17 cellular contexts compared by ENCODE assay signal in the genomic region with DNA sequence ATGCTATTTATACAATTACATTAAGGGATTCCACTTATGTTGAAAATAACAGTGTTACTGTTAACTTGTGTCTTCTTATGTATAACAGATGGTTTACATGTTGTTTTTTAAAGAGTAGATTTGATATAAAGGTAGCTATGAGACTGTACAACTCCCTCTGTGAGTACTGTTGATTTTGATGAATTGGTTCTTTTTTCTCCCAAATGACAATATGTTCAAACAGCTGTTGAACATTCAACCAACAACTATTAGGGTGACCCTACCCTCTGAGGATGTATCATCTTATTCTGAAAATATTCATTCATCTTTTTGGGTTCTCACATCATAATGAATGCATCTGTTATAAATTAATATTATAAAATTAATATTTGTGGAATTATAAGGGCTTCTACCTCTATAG.
A peak's percentile ranks its signal among the peaks of the same experiment; 100 is the strongest.
DNase-seq lines count a peak whose midpoint lies in the region; ATAC-seq, FAIRE-seq and TF ChIP-seq lines count a peak whose summit lies in the region.
"Had no signal": no experiment of that assay in that cellular context is flagged by ENCODE, and none has a peak within 500 bp of the region (broad histone marks: within the 10 kb centered on the region; RNA-seq: fewer than 3 reads in every experiment).

No MANE protein-coding gene starts in this region.

- peak; percentile 50 for FAIRE-seq in H54 (lab: Jason Lieb, UNC)

- no peaks in the 10 kb centered on the region for H3K27me3 Mint-ChIP-seq in osteocyte (ENCODE audit: unreplicated experiment)

- peak overlapping the region; percentile 86 for H3K27ac Mint-ChIP-seq in osteocyte (ENCODE audit: unreplicated experiment)
- H3K27ac Mint-ChIP-seq: CD8-positive, alpha-beta T cell had no signal

- peaks cover 25% of the 10 kb centered on the region for H3K4me1 Mint-ChIP-seq in osteocyte (ENCODE audit: unreplicated experiment)

- H3K4me3 Mint-ChIP-seq in osteocyte (ENCODE audit: unreplicated experiment): no peak overlapping the region
- H3K4me3 Mint-ChIP-seq: CD8-positive, alpha-beta T cell had no signal

- no peaks in the 10 kb centered on the region for H3K27me3 ChIP-seq in RWPE2 (ENCODE audit: insufficient read depth, poor library complexity, severe bottlenecking)

- DNase-seq in H54 (ENCODE audit: insufficient read length, low spot score): no peak
- DNase-seq in RWPE2 (ENCODE audit: low spot score): no peak
- DNase-seq in epithelial cell of prostate (ENCODE audit: low read depth, low spot score): no peak
- no peak for DNase-seq in osteocyte (ENCODE audit: extremely low spot score, unreplicated experiment)
- no peak for DNase-seq in KG1 (lab: John Stamatoyannopoulos, UW)
- no peak for DNase-seq in GF-D8 (lab: John Stamatoyannopoulos, UW)
- no peak for DNase-seq in activated naive CD4-positive, alpha-beta T cell (lab: John Stamatoyannopoulos, UW)
- DNase-seq: CD8-positive, alpha-beta T cell; DMS 273 treated with DMSO at 0.1 percent for 48 hours; MM.1S; NCI-H1105; NCI-H187 treated with DMSO at 0.1 percent for 48 hours; NCI-H510A; NCI-H82; SIG-M5 had no signal

- H3K36me3 Mint-ChIP-seq in osteocyte (ENCODE audit: unreplicated experiment): peaks cover 4% of the 10 kb centered on the region
- H3K36me3 Mint-ChIP-seq: CD8-positive, alpha-beta T cell had no signal

- TF ChIP-seq CTCF in RWPE2 (IDR thresholded peaks at IDR 0.05; ENCODE audit: poor library complexity, severe bottlenecking) (no peak), osteocyte (IDR thresholded peaks at IDR 0.05) (no peak)

- H3K9me3 ChIP-seq in RWPE2 (ENCODE audit: severe bottlenecking): peaks cover 2% of the 10 kb centered on the region

- peak overlapping the region; percentile 75 for H3K27ac ChIP-seq in RWPE2 (ENCODE audit: poor library complexity, severe bottlenecking)
- peak overlapping the region; percentile 81 for H3K27ac ChIP-seq in epithelial cell of prostate
- H3K27ac ChIP-seq: HL-60, KMS-11 had no signal

- no peaks in the 10 kb centered on the region for H3K36me3 ChIP-seq in RWPE2 (ENCODE audit: low read depth)

- TF ChIP-seq POLR2A in H54 (IDR thresholded peaks at IDR 0.05; ENCODE audit: low read depth, low read length): no peak

- H3K9me3 Mint-ChIP-seq in osteocyte (ENCODE audit: unreplicated experiment): peaks cover 22% of the 10 kb centered on the region

- H3K4me1 ChIP-seq in RWPE2 (ENCODE audit: insufficient read depth, poor library complexity, severe bottlenecking): peaks cover 20% of the 10 kb centered on the region

- ATAC-seq in RWPE2 (ENCODE audit: low read depth): no peak
- ATAC-seq: CD8-positive, alpha-beta T cell had no signal

- no peak overlapping the region for H3K4me3 ChIP-seq in RWPE2 (ENCODE audit: severe bottlenecking)
